In the genomic region with DNA sequence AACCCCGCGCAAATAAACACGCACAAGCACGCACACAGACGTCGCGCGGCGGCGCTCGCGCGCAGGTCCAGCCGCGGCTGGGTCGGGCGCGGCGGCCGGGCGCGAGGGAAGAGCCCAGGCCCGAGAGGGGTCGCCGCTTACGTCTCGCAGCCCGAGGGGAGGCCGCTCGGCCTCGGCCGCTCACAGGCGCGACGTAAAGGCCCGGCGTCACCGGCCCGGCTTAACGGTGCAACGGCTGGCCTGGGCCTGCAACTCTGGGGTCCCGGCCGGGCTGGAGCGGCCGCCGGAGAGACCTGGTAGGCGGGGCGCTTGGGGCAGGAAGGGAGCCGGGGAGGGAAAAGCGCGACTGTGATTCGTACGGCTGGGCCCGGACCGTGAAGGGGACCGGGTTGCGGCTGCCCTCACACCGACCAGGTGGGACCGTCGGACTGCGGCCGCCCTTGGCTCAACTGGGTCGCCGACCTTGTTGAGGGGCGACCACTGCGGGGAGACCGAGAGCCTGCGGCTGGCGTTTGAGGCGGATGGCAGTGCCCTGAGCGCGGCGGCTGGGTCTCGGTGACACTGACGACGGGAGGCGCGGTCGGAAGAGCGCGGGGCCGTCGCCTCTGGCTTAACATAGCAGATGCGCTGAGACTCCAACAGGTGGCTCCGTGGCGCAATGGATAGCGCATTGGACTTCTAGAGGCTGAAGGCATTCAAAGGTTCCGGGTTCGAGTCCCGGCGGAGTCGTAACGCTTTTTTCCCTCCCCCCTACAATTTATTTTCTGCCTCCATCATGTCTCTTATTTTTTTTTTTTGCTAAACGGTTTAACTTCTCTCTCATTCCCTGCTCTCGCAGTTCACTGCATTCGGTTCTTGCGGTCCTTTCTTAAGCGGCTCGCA, we compare ENCODE assay signal across 8 cellular contexts. TPM values are rescaled to one million over a fixed set of nuclear protein-coding genes. Genes with fewer than 3 reads are reported as not detected.
DNase-seq lines count a peak whose midpoint lies in the region; ATAC-seq and TF ChIP-seq lines count a peak whose summit lies in the region.

No MANE protein-coding gene starts in this region.

- DNase-seq in CD4-positive, alpha-beta T cell = peak; percentile 83 to 94 (median 89)
- peak; percentile 88 for DNase-seq in NCI-H774 (lab: John Stamatoyannopoulos, UW)
- DNase-seq in activated CD4-positive, alpha-beta memory T cell treated with anti-CD3 and anti-CD28 coated beads, Interleukin-2, amount 10 ng/mL, durations not matched to agents 7 days and 5 days = peak; percentile 90
- peak; percentile 95 for DNase-seq in ecto neural progenitor cell (ENCODE audit: low spot score)
- peak; percentile 90 for DNase-seq in lower lobe of right lung
- peak; percentile 58 to 92 (median 82) for DNase-seq in stimulated activated CD4-positive, alpha-beta T cell treated with anti-CD3 and anti-CD28 coated beads, TNF-alpha, amount 100 ng/mL, for 1 hour (ENCODE audit: low read depth in 3 of 3, low spot score in 1 of 3)

- peaks cover 7% of the 10 kb centered on the region for H3K27me3 Mint-ChIP-seq in CD4-positive, alpha-beta T cell
- peaks cover 7% of the 10 kb centered on the region for H3K27me3 Mint-ChIP-seq in activated CD4-positive, alpha-beta memory T cell treated with anti-CD3 and anti-CD28 coated beads, Interleukin-2, amount 10 ng/mL, durations not matched to agents 7 days and 5 days

- no peaks in the 10 kb centered on the region for H3K9me3 Mint-ChIP-seq in CD4-positive, alpha-beta T cell
- no peaks in the 10 kb centered on the region for H3K9me3 Mint-ChIP-seq in activated CD4-positive, alpha-beta memory T cell treated with anti-CD3 and anti-CD28 coated beads, Interleukin-2, amount 10 ng/mL, durations not matched to agents 7 days and 5 days

- H3K4me1 Mint-ChIP-seq in CD4-positive, alpha-beta T cell (ENCODE audit: low read depth) = peaks cover 37% of the 10 kb centered on the region
- peaks cover 33% of the 10 kb centered on the region for H3K4me1 Mint-ChIP-seq in activated CD4-positive, alpha-beta memory T cell treated with anti-CD3 and anti-CD28 coated beads, Interleukin-2, amount 10 ng/mL, durations not matched to agents 7 days and 5 days

- H3K4me1 ChIP-seq in lower lobe of right lung = peaks cover 41% of the 10 kb centered on the region

- H3K36me3 ChIP-seq in lower lobe of right lung = no peaks in the 10 kb centered on the region

- no peak for TF ChIP-seq CTCF in CD4-positive, alpha-beta T cell (IDR thresholded peaks at IDR 0.05)
- TF ChIP-seq CTCF in lower lobe of right lung (IDR thresholded peaks at IDR 0.05) = peak; percentile 20

- H3K36me3 Mint-ChIP-seq in CD4-positive, alpha-beta T cell (ENCODE audit: low read depth) = peaks cover 25% of the 10 kb centered on the region
- peaks cover 8% of the 10 kb centered on the region for H3K36me3 Mint-ChIP-seq in activated CD4-positive, alpha-beta memory T cell treated with anti-CD3 and anti-CD28 coated beads, Interleukin-2, amount 10 ng/mL, durations not matched to agents 7 days and 5 days (ENCODE audit: low read depth)

- peak overlapping the region; percentile 100 for H3K27ac Mint-ChIP-seq in CD4-positive, alpha-beta T cell
- H3K27ac Mint-ChIP-seq in activated CD4-positive, alpha-beta memory T cell treated with anti-CD3 and anti-CD28 coated beads, Interleukin-2, amount 10 ng/mL, durations not matched to agents 7 days and 5 days = peak overlapping the region; percentile 90

- no peaks in the 10 kb centered on the region for H3K9me3 ChIP-seq in CD4-positive, alpha-beta T cell (ENCODE audit: control insufficient read depth, low read length)
- no peaks in the 10 kb centered on the region for H3K9me3 ChIP-seq in lower lobe of right lung

- intact Hi-C loops in CD4-positive, alpha-beta T cell (cut with DNase I, micrococcal nuclease) = loop anchor here (1.0 to 10.0 kb wide), 12 partner anchors 62 to 1388 kb away; partner anchors contain the start of genes DR1 (in 2 of the 2), FNBP1L (in 2 of the 2), GCLM (in 2 of the 2) and ABCD3 (in 1 of the 2)
- intact Hi-C loops in lower lobe of right lung (cut with DNase I) = no loop called here

- peak overlapping the region; percentile 87 for H3K27ac ChIP-seq in CD4-positive, alpha-beta T cell (ENCODE audit: low read depth, low read length)
- H3K27ac ChIP-seq in lower lobe of right lung = peak overlapping the region; percentile 96

- H3K4me3 Mint-ChIP-seq in CD4-positive, alpha-beta T cell = peak overlapping the region; percentile 95
- H3K4me3 Mint-ChIP-seq in activated CD4-positive, alpha-beta memory T cell treated with anti-CD3 and anti-CD28 coated beads, Interleukin-2, amount 10 ng/mL, durations not matched to agents 7 days and 5 days = peak overlapping the region; percentile 87

- peak overlapping the region; percentile 83 for H3K4me3 ChIP-seq in lower lobe of right lung

- H3K27me3 ChIP-seq in CD4-positive, alpha-beta T cell (ENCODE audit: control insufficient read depth, insufficient read depth, low read length) = no peaks in the 10 kb centered on the region
- H3K27me3 ChIP-seq in lower lobe of right lung (ENCODE audit: low read depth) = no peaks in the 10 kb centered on the region

- CTCF ChIA-PET in CD4-positive, alpha-beta T cell (lab: Charles Lee) = interaction anchor here (1.0 to 1.8 kb wide), 2 partner anchors 63 to 218 kb away, joined by 4 to 15 read pairs; partner anchors contain the start of gene GCLM
- CTCF ChIA-PET in activated CD4-positive, alpha-beta memory T cell treated with anti-CD3 and anti-CD28 coated beads, Interleukin-2, amount 10 ng/mL, durations not matched to agents 7 days and 5 days (lab: Charles Lee) = interaction anchor here (1.2 to 5.4 kb wide), 8 partner anchors 26 to 767 kb away, joined by 3 to 118 read pairs (median 8); partner anchors contain the start of genes DNTTIP2 and GCLM

- POLR2A ChIA-PET in CD4-positive, alpha-beta T cell (lab: Charles Lee) = interaction anchor here (0.5 to 4.2 kb wide), 27 partner anchors 8 to 1401 kb away, joined by 3 to 70 read pairs (median 7); partner anchors contain the start of genes ABCD3, ALG14, DIPK1A and DNTTIP2
- POLR2A ChIA-PET in activated CD4-positive, alpha-beta memory T cell treated with anti-CD3 and anti-CD28 coated beads, Interleukin-2, amount 10 ng/mL, durations not matched to agents 7 days and 5 days (lab: Charles Lee) = interaction anchor here (0.6 to 2.0 kb wide), 10 partner anchors 32 to 502 kb away, joined by 3 to 24 read pairs (median 5); partner anchors contain the start of genes DNTTIP2, DR1 and GCLM

- ATAC-seq in CD4-positive, alpha-beta T cell (ENCODE audit: poor library complexity) = peak; percentile 66
- ATAC-seq in GM19455 (IDR thresholded peaks at IDR 0.05; ENCODE audit: unreplicated experiment) = peak; percentile 68
- peak; percentile 42 for ATAC-seq in HG03575 (IDR thresholded peaks at IDR 0.05; ENCODE audit: extremely low read depth, insufficient number of reproducible peaks, low FRiP score, unreplicated experiment)
- ATAC-seq in lower lobe of right lung = peak; percentile 86 to 90

RNA-seq across cellular contexts. Expression of gene DNTTIP2, which starts 31.8 kb away (rescaled TPM):
- 100 to 1,000 TPM; 110 to 120 TPM for total RNA-seq in CD4-positive, alpha-beta T cell
- total RNA-seq in activated CD4-positive, alpha-beta memory T cell treated with anti-CD3 and anti-CD28 coated beads, Interleukin-2, amount 10 ng/mL, durations not matched to agents 7 days and 5 days = 10 to 100 TPM; 65.2 to 66.6 TPM
- 46.8 TPM for total RNA-seq in lower lobe of right lung

Comparison
In these comparisons a context has a peak if more than half of its experiments do, and no peak if none do; other contexts are left out.
1. Peak in every context shown above with its lines: DNase-seq, ATAC-seq, H3K4me3 ChIP-seq and H3K27ac ChIP-seq.